ENCODE assay signal across 21 cellular contexts in genomic region chr2:99600929-99601680, GRCh38.
A peak's percentile ranks its signal among the peaks of the same experiment; 100 is the strongest.
DNase-seq lines count a peak whose midpoint lies in the region; FAIRE-seq and TF ChIP-seq lines count a peak whose summit lies in the region.
"Had no signal": no experiment of that assay in that cellular context is flagged by ENCODE, and none has a peak within 500 bp of the region (broad histone marks: within the 10 kb centered on the region; RNA-seq: fewer than 3 reads in every experiment).

No MANE protein-coding gene starts in this region.

- no peaks in the 10 kb centered on the region for H3K9me3 ChIP-seq in fibroblast of lung (ENCODE audit: control insufficient read depth, insufficient read depth, low read depth, low read length)
- H3K9me3 ChIP-seq in parathyroid adenoma (ENCODE audit: control insufficient read depth, low read length) = no peaks in the 10 kb centered on the region
- H3K9me3 ChIP-seq: colonic mucosa had no signal

- H2AFZ ChIP-seq in fibroblast of lung (ENCODE audit: low read length) = no peak overlapping the region
- peak overlapping the region; percentile 47 for H2AFZ ChIP-seq in parathyroid adenoma
- H2AFZ ChIP-seq: PC-9 had no signal

- peak; percentile 94 for FAIRE-seq in G401.6 (lab: Jason Lieb, UNC)
- FAIRE-seq: D721Med, frontal cortex, GM18507 had no signal

- H3K4me1 ChIP-seq in fibroblast of lung (ENCODE audit: control insufficient read depth, extremely low read depth, insufficient read depth, low read length) = peaks cover 3% of the 10 kb centered on the region
- no peaks in the 10 kb centered on the region for H3K4me1 ChIP-seq in parathyroid adenoma
- H3K4me1 ChIP-seq: colonic mucosa had no signal

- H3K4me3 ChIP-seq in fibroblast of lung (replicated peaks in 1 of 4; ENCODE audit: control extremely low read depth in 1 of 4, insufficient read depth in 1 of 4, low read depth in 3 of 4, low read length in 4 of 4) (no peak overlapping the region), parathyroid adenoma (ENCODE audit: low read depth, low read length) (no peak overlapping the region)
- H3K4me3 ChIP-seq: colonic mucosa, lung, PC-9 had no signal

- H4K20me1 ChIP-seq in fibroblast of lung (ENCODE audit: control insufficient read depth, extremely low read depth, insufficient read depth, low read length) = no peaks in the 10 kb centered on the region

- no peak overlapping the region for H3K4me3 Mint-ChIP-seq in activated CD4-positive, alpha-beta T cell treated with anti-CD3 and anti-CD28 coated beads, Interleukin-2, amount 10 ng/mL, durations not matched to agents 7 days and 5 days
- H3K4me3 Mint-ChIP-seq: activated T-helper 17 cell treated with anti-CD3 and anti-CD28 coated beads, Interleukin-2, amount 50 U/mL, for 72 hours; B cell; neural crest cell had no signal

- POLR2A ChIA-PET in activated CD4-positive, alpha-beta T cell treated with anti-CD3 and anti-CD28 coated beads, Interleukin-2, amount 10 ng/mL, durations not matched to agents 7 days and 5 days (lab: Charles Lee) = no interaction called here

- no peaks in the 10 kb centered on the region for H3K79me2 ChIP-seq in fibroblast of lung (ENCODE audit: control insufficient read depth, insufficient read depth, low read length)
- H3K79me2 ChIP-seq in parathyroid adenoma = no peaks in the 10 kb centered on the region

- no peaks in the 10 kb centered on the region for H3K9me3 Mint-ChIP-seq in activated CD4-positive, alpha-beta T cell treated with anti-CD3 and anti-CD28 coated beads, Interleukin-2, amount 10 ng/mL, durations not matched to agents 7 days and 5 days
- H3K9me3 Mint-ChIP-seq: activated T-helper 17 cell treated with anti-CD3 and anti-CD28 coated beads, Interleukin-2, amount 50 U/mL, for 72 hours; neural crest cell had no signal

- no peaks in the 10 kb centered on the region for H3K27me3 Mint-ChIP-seq in activated CD4-positive, alpha-beta T cell treated with anti-CD3 and anti-CD28 coated beads, Interleukin-2, amount 10 ng/mL, durations not matched to agents 7 days and 5 days
- H3K27me3 Mint-ChIP-seq: B cell had no signal

- H3K27ac Mint-ChIP-seq in activated CD4-positive, alpha-beta T cell treated with anti-CD3 and anti-CD28 coated beads, Interleukin-2, amount 10 ng/mL, durations not matched to agents 7 days and 5 days = no peak overlapping the region
- H3K27ac Mint-ChIP-seq: activated T-helper 17 cell treated with anti-CD3 and anti-CD28 coated beads, Interleukin-2, amount 50 U/mL, for 72 hours; B cell had no signal

- CTCF ChIA-PET in activated CD4-positive, alpha-beta T cell treated with anti-CD3 and anti-CD28 coated beads, Interleukin-2, amount 10 ng/mL, durations not matched to agents 7 days and 5 days (lab: Charles Lee) = no interaction called here

- H3K27ac ChIP-seq in fibroblast of lung (ENCODE audit: insufficient read depth, low read length) = no peak overlapping the region
- no peak overlapping the region for H3K27ac ChIP-seq in parathyroid adenoma
- H3K27ac ChIP-seq: colonic mucosa, PC-9 had no signal

- H3K4me2 ChIP-seq in fibroblast of lung (ENCODE audit: extremely low read depth, insufficient read depth, low read length) = peak overlapping the region; percentile 13
- H3K4me2 ChIP-seq in parathyroid adenoma (ENCODE audit: low read length) = no peak overlapping the region
- H3K4me2 ChIP-seq: PC-9 had no signal

- H3K36me3 Mint-ChIP-seq in activated CD4-positive, alpha-beta T cell treated with anti-CD3 and anti-CD28 coated beads, Interleukin-2, amount 10 ng/mL, durations not matched to agents 7 days and 5 days (ENCODE audit: low read depth) = no peaks in the 10 kb centered on the region

- no peaks in the 10 kb centered on the region for H3K27me3 ChIP-seq in fibroblast of lung (ENCODE audit: control insufficient read depth, insufficient read depth, low read length)
- H3K27me3 ChIP-seq in parathyroid adenoma (ENCODE audit: control insufficient read depth, insufficient read depth, low read length) = no peaks in the 10 kb centered on the region
- H3K27me3 ChIP-seq: colonic mucosa had no signal

- no peaks in the 10 kb centered on the region for H3K36me3 ChIP-seq in fibroblast of lung (ENCODE audit: control insufficient read depth, insufficient read depth, low read length)
- no peaks in the 10 kb centered on the region for H3K36me3 ChIP-seq in parathyroid adenoma (ENCODE audit: control insufficient read depth, insufficient read depth, low read length)
- H3K36me3 ChIP-seq: colonic mucosa had no signal

- H3K4me1 Mint-ChIP-seq in activated CD4-positive, alpha-beta T cell treated with anti-CD3 and anti-CD28 coated beads, Interleukin-2, amount 10 ng/mL, durations not matched to agents 7 days and 5 days = no peaks in the 10 kb centered on the region
- H3K4me1 Mint-ChIP-seq: activated T-helper 17 cell treated with anti-CD3 and anti-CD28 coated beads, Interleukin-2, amount 50 U/mL, for 72 hours had no signal

- DNase-seq in NCI-H2227 treated with DMSO at 0.1 percent for 48 hours (lab: John Stamatoyannopoulos, UW) (peak; percentile 34), fibroblast of lung (ENCODE audit: low read depth in 2 of 2) (peak in 1 of 2 donors; percentile 48), RPMI8226 (no peak), COR-L47 (lab: John Stamatoyannopoulos, UW) (no peak), NCI-H1694 (lab: John Stamatoyannopoulos, UW) (no peak)
- no peak for DNase-seq in activated CD4-positive, alpha-beta T cell treated with anti-CD3 and anti-CD28 coated beads, Interleukin-2, amount 10 ng/mL, durations not matched to agents 7 days and 5 days
- DNase-seq: amniotic stem cell, colonic mucosa, HCEC 1CT, NCI-H1694 treated with DMSO at 0.1 percent for 48 hours, NCI-H526, PC-9 had no signal

- no peak overlapping the region for H3K9ac ChIP-seq in fibroblast of lung (ENCODE audit: insufficient read depth, low read length)
- H3K9ac ChIP-seq in parathyroid adenoma = no peak overlapping the region

- no peak for TF ChIP-seq CTCF in fibroblast of lung (conservative IDR thresholded peaks at IDR 0.05 in 1 of 2, IDR thresholded peaks at IDR 0.05 in 1 of 2; ENCODE audit: low read depth in 1 of 2, low read length in 2 of 2)
- no peak for TF ChIP-seq CTCF in parathyroid adenoma (IDR thresholded peaks at IDR 0.05)
